Comparison of ENCODE assay signal across 1 cellular context in the genomic region with DNA sequence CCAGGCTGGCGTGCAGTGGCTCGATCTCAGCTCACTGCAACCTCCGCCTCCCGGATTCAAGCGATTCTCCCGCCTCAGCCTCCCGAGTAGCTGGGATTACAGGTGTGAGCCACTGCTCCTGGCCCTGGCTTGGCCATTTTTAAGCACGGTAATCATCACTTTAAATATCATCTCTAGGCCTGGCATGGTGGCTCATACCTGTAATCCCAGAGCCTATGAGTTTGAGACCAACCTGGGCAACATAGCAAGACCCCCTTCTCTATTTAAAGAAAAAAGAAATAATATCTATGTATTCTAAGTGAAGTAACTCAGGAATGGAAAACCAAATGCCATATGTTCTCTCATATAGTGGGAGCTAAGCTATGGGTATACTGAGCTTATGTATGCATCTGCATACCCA. TPM values are rescaled to one million over a fixed set of nuclear protein-coding genes. Genes with fewer than 3 reads are reported as not detected.
"Had no signal": no experiment of that assay in that cellular context is flagged by ENCODE, and none has a peak within 500 bp of the region (broad histone marks: within the 10 kb centered on the region; RNA-seq: fewer than 3 reads in every experiment).

No MANE protein-coding gene starts in this region.

RNA-seq across cellular contexts. Expression of a gene that starts 4.8 kb away (rescaled TPM):
- total RNA-seq: thoracic aorta had no signal
